ENCODE assay signal across 3 cellular contexts in the genomic region with DNA sequence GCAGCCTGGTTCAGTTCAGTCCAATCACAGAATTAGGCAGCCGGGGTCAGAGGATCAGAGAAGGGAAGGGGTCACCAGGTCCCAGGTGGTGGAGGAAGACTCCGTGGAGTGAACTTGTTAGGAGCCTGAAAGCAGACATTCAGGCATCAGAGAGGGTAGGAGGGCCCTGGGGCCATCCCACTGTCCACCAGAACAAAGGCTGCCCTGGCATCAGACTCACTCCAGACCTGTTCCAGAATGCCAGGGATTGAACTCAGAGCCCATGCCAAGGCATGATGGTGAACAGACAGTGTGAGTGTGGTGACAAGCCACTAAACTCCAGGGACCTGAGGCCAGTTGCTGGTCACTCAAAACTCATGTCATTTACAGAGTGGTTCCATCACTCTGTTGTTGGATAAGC.
"Had no signal": no experiment of that assay in that cellular context is flagged by ENCODE, and none has a peak within 500 bp of the region (broad histone marks: within the 10 kb centered on the region; RNA-seq: fewer than 3 reads in every experiment).

No MANE protein-coding gene starts in this region.

- DNase-seq: GDM1, GF-D8 had no signal

- ATAC-seq: GM12878 had no signal
